ENCODE assay signal across 16 cellular contexts in genomic region chr17:76636486-76637206, GRCh38. TPM values are rescaled to one million over a fixed set of nuclear protein-coding genes. Genes with fewer than 3 reads are reported as not detected.
DNase-seq lines count a peak whose midpoint lies in the region; ATAC-seq and TF ChIP-seq lines count a peak whose summit lies in the region.
"Not testable (repeated sequence)": the region's sequence is repeated elsewhere in the genome, so short reads cannot be mapped to it uniquely, and the experiment has no call there.
"Had no signal": no experiment of that assay in that cellular context is flagged by ENCODE, and none has a peak within 500 bp of the region (broad histone marks: within the 10 kb centered on the region; RNA-seq: fewer than 3 reads in every experiment).

No MANE protein-coding gene starts in this region.

- H3K9me2 ChIP-seq in GM23338 (ENCODE audit: insufficient read depth): not testable (repeated sequence)

- H3K4me3 Mint-ChIP-seq in GM23338; endodermal cell; progenitor cell of endocrine pancreas (ENCODE audit: low read depth): not testable (repeated sequence)
- H3K4me3 Mint-ChIP-seq in mesothelial cell of epicardium: peak overlapping the region; percentile 17
- H3K4me3 Mint-ChIP-seq in neural crest cell: peak overlapping the region; percentile 60
- H3K4me3 Mint-ChIP-seq in type B pancreatic cell: peak overlapping the region; percentile 51

- not testable (repeated sequence) for H3K27me3 Mint-ChIP-seq in GM23338 (ENCODE audit: insufficient read depth, low read depth, poor library complexity); endodermal cell (ENCODE audit: insufficient read depth); mesothelial cell of epicardium (ENCODE audit: low read depth); neural crest cell (ENCODE audit: low read depth); progenitor cell of endocrine pancreas; type B pancreatic cell

- ATAC-seq in GM23338: not testable (repeated sequence)

- not testable (repeated sequence) for H3K4me3 ChIP-seq in GM23338; SJCRH30; endodermal cell (ENCODE audit: low read length)

- not testable (repeated sequence) for H3K9me3 ChIP-seq in SJCRH30 (replicated peaks); endodermal cell (ENCODE audit: control insufficient read depth, low read length)

- not testable (repeated sequence) for DNase-seq in GM23338 (ENCODE audit: low spot score); SJCRH30; endodermal cell; mesothelial cell of epicardium (ENCODE audit: low spot score in 2 of 2, unreplicated experiment in 2 of 2); neural crest cell (ENCODE audit: low read depth, low spot score); progenitor cell of endocrine pancreas (ENCODE audit: low spot score, unreplicated experiment); type B pancreatic cell (ENCODE audit: extremely low spot score, unreplicated experiment)

- H3K4me2 ChIP-seq in GM23338: not testable (repeated sequence)

- H3K79me2 ChIP-seq in GM23338 (replicated peaks; ENCODE audit: insufficient read depth): not testable (repeated sequence)

- H3K9me3 Mint-ChIP-seq in GM23338; endodermal cell; mesothelial cell of epicardium; neural crest cell; progenitor cell of endocrine pancreas (ENCODE audit: low read depth); type B pancreatic cell: not testable (repeated sequence)

- H3K27me3 ChIP-seq in GM23338 (ENCODE audit: insufficient read depth); SJCRH30; endodermal cell (ENCODE audit: control insufficient read depth, insufficient read depth, low read length, poor library complexity, severe bottlenecking): not testable (repeated sequence)

- H3K36me3 Mint-ChIP-seq in GM23338 (ENCODE audit: low read depth); endodermal cell (ENCODE audit: low read depth); mesothelial cell of epicardium; neural crest cell (ENCODE audit: low read depth); progenitor cell of endocrine pancreas (ENCODE audit: insufficient read depth); type B pancreatic cell: not testable (repeated sequence)

- WGBS in endodermal cell (ENCODE audit: insufficient coverage in 1 of 2, insufficient read length in 1 of 2), 2 experiments: 92 to 94% methylated on average over 2 to 18 of the region's 27 CpGs

- H3K4me1 Mint-ChIP-seq in GM23338 (peaks cover 27% of the 10 kb centered on the region), endodermal cell (peaks cover 29% of the 10 kb centered on the region), mesothelial cell of epicardium (peaks cover 68% of the 10 kb centered on the region), neural crest cell (peaks cover 69% of the 10 kb centered on the region), progenitor cell of endocrine pancreas (ENCODE audit: low read depth) (peaks cover 56% of the 10 kb centered on the region), type B pancreatic cell (ENCODE audit: unreplicated experiment) (peaks cover 66% of the 10 kb centered on the region)

- H3K27ac Mint-ChIP-seq in GM23338, endodermal cell: not testable (repeated sequence)
- H3K27ac Mint-ChIP-seq in mesothelial cell of epicardium (peak overlapping the region; percentile 77), neural crest cell (ENCODE audit: unreplicated experiment) (peak overlapping the region; percentile 83), progenitor cell of endocrine pancreas (peak overlapping the region; percentile 77), type B pancreatic cell (peak overlapping the region; percentile 89)

- not testable (repeated sequence) for H4K20me1 ChIP-seq in GM23338 (replicated peaks; ENCODE audit: insufficient read depth)

- 0 out of 2 replicates have a peak overlapping the region, but pooled peaks have one; percentile 10 for H2AFZ ChIP-seq in GM23338

- not testable (repeated sequence) for H3K9ac ChIP-seq in endodermal cell (ENCODE audit: extremely low read depth, low read length, poor library complexity, severe bottlenecking)

- H3K4me1 ChIP-seq in GM23338 (ENCODE audit: insufficient read depth): peaks cover 14% of the 10 kb centered on the region
- peaks cover 44% of the 10 kb centered on the region for H3K4me1 ChIP-seq in SJCRH30
- H3K4me1 ChIP-seq in endodermal cell (ENCODE audit: control insufficient read depth, insufficient read depth, low read length): not testable (repeated sequence)

- not testable (repeated sequence) for H3F3A ChIP-seq in GM23338 (replicated peaks; ENCODE audit: low read depth)

- H3K36me3 ChIP-seq in GM23338 (ENCODE audit: insufficient read depth); SJCRH30; endodermal cell (ENCODE audit: control insufficient read depth, insufficient read depth, low read length): not testable (repeated sequence)

- TF ChIP-seq CTCF in GM23338 (conservative IDR thresholded peaks at IDR 0.05; ENCODE audit: low read depth in 2 of 2); endodermal cell (conservative IDR thresholded peaks at IDR 0.05); mesothelial cell of epicardium (IDR thresholded peaks at IDR 0.05; ENCODE audit: unreplicated experiment); neural crest cell (conservative IDR thresholded peaks at IDR 0.05); progenitor cell of endocrine pancreas (IDR thresholded peaks at IDR 0.05; ENCODE audit: unreplicated experiment); type B pancreatic cell (conservative IDR thresholded peaks at IDR 0.05): not testable (repeated sequence)

- not testable (repeated sequence) for H3K27ac ChIP-seq in GM23338 (ENCODE audit: low read depth)
- H3K27ac ChIP-seq in SJCRH30 (peak overlapping the region; percentile 81), endodermal cell (ENCODE audit: low read depth, low read length) (peak overlapping the region; percentile 76)

RNA-seq across cellular contexts. Expression of gene ST6GALNAC1, which starts 6.9 kb away (rescaled TPM):
- total RNA-seq in GM23338 (2014; rRNA removed; shearing (Covaris generic)): not detected in 2 replicates
- polyA plus RNA-seq in GM23338 (2016; fragmentation: Nextera tagmentation; extraction: Ambion mirVana): not detected in 2 replicates
- not detected in 2 replicates for total RNA-seq in SJCRH30 (2014; rRNA removed; shearing (Covaris generic))
- total RNA-seq in endodermal cell: not detected
- polyA plus RNA-seq in endodermal cell (2013, experiment 1 of 2): 0.39 TPM
- polyA plus RNA-seq in endodermal cell (2013, experiment 2 of 2): not detected
- 1.3 to 1.5 TPM (median 1.4 TPM) in 3 replicates for total RNA-seq in mesothelial cell of epicardium
- not detected in 2 replicates for total RNA-seq in neural crest cell
- 6.6 and 8.4 TPM in 2 replicates for total RNA-seq in progenitor cell of endocrine pancreas
- 10.3 and 17.3 TPM in 2 replicates for total RNA-seq in type B pancreatic cell (ENCODE audit: low replicate concordance)
- total RNA-seq: A172; A673; CD8-positive, alpha-beta T cell; GM23248; H4; H9; HFFc6 had no signal
- polyA plus RNA-seq: BJ, GM12878, GM23248 had no signal

RNA-seq across cellular contexts. Expression of gene ST6GALNAC2, which starts 51.0 kb away (rescaled TPM):
- total RNA-seq in GM23338 (2014; rRNA removed; shearing (Covaris generic)): 0.31 TPM in 1 of 2 replicates, not detected in the other
- polyA plus RNA-seq in GM23338 (2016; fragmentation: Nextera tagmentation; extraction: Ambion mirVana): not detected in 2 replicates
- 0.20 TPM in 1 of 2 replicates, not detected in the other for total RNA-seq in SJCRH30 (2014; rRNA removed; shearing (Covaris generic))
- 10 to 100 TPM; 15.1 to 26.9 TPM for total RNA-seq in endodermal cell
- polyA plus RNA-seq in endodermal cell (2013, experiment 1 of 2): 3.5 TPM
- 3.6 TPM for polyA plus RNA-seq in endodermal cell (2013, experiment 2 of 2)
- total RNA-seq in mesothelial cell of epicardium: 1.3 to 1.9 TPM (median 1.5 TPM) in 3 replicates
- 4.5 and 5.1 TPM in 2 replicates for total RNA-seq in neural crest cell
- total RNA-seq in progenitor cell of endocrine pancreas: 0.62 and 1.2 TPM in 2 replicates
- total RNA-seq in type B pancreatic cell (ENCODE audit: low replicate concordance): 4.3 and 10.4 TPM in 2 replicates
- total RNA-seq: A673 had no signal
